Comparison of ENCODE assay signal across 10 cellular contexts in the genomic region with DNA sequence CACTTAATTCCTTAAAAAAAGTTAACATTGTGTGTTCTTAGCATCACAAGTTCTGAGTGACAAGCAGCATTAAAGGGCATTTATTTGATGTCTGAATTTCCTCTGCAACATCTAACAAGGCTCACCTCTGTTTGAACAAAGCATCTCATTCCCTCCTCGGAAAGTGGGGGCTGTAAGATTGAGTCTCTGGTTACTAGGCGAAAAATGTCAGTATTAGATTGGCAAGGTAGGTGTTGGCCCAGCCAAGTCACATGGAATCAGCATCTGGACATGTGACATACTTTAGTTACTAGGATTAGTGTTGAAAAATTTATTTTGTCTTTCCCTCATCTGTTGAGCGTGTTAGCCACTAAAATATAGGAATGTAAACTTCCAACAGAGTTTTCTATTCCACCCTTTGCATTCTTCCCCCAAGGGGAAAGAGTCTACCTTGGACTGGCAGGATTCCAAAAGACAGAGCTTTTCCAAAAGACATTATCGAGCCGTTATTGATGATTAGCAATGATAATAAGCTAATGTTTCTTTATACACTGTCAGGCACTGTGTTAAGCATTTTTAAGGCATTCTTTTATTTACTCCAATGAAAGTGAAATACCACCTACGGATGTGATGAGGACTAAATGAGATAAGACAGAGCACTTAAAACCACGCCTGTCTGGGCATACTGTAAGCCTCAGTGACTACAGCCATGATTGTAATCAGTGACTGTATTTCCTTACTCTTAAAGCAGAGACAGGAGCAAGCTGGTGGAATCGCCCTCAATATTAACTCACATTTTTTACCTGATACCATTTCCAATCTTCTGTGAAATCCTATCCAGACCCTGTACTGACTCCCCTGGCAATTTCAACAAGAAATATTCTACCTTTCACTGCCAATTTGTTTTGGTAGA.
A peak's percentile ranks its signal among the peaks of the same experiment; 100 is the strongest.
DNase-seq lines count a peak whose midpoint lies in the region; ATAC-seq and TF ChIP-seq lines count a peak whose summit lies in the region.
"Had no signal": no experiment of that assay in that cellular context is flagged by ENCODE, and none has a peak within 500 bp of the region (broad histone marks: within the 10 kb centered on the region; RNA-seq: fewer than 3 reads in every experiment).

No MANE protein-coding gene starts in this region.

- H3K79me2 ChIP-seq in OCI-LY1 (ENCODE audit: insufficient read depth, low read length) (no peaks in the 10 kb centered on the region), hepatocyte (no peaks in the 10 kb centered on the region), PC-3 (ENCODE audit: low read length) (no peaks in the 10 kb centered on the region)

- H3K9me3 ChIP-seq in BE2C (no peaks in the 10 kb centered on the region), OCI-LY1 (ENCODE audit: low read length) (no peaks in the 10 kb centered on the region), hepatocyte (ENCODE audit: low read depth) (no peaks in the 10 kb centered on the region), upper lobe of left lung (no peaks in the 10 kb centered on the region), HAP-1 (no peaks in the 10 kb centered on the region), PC-3 (ENCODE audit: low read length) (no peaks in the 10 kb centered on the region)

- TF ChIP-seq EP300 in upper lobe of left lung (IDR thresholded peaks at IDR 0.05) = no peak

- no peak for TF ChIP-seq CTCF in BE2C (IDR thresholded peaks at IDR 0.05; ENCODE audit: low read depth, low read length)
- TF ChIP-seq CTCF in OCI-LY1 (IDR thresholded peaks at IDR 0.05; ENCODE audit: low read length) = no peak
- TF ChIP-seq CTCF in hepatocyte (IDR thresholded peaks at IDR 0.05; ENCODE audit: poor library complexity) = no peak
- no peak for TF ChIP-seq CTCF in upper lobe of left lung (IDR thresholded peaks at IDR 0.05)
- no peak for TF ChIP-seq CTCF in PC-3 (conservative IDR thresholded peaks at IDR 0.05; ENCODE audit: low read depth, low read length)

- H4K20me1 ChIP-seq in OCI-LY1 (ENCODE audit: insufficient read depth, low read length) (no peaks in the 10 kb centered on the region), hepatocyte (ENCODE audit: insufficient read depth, poor library complexity, severe bottlenecking) (no peaks in the 10 kb centered on the region), PC-3 (ENCODE audit: low read length) (no peaks in the 10 kb centered on the region)
- H4K20me1 ChIP-seq: BLaER1 treated with 17β-estradiol and CSF1 and Interleukin-3, amounts not matched to agents 10 nM and 100 nM had no signal

- H3K4me2 ChIP-seq in OCI-LY1 (ENCODE audit: low read length) (peak overlapping the region; percentile 28; the same call in 1 of the 2 replicates), hepatocyte (peak overlapping the region; percentile 52), PC-3 (ENCODE audit: low read length) (no peak overlapping the region)
- H3K4me2 ChIP-seq: BLaER1 treated with 17β-estradiol and CSF1 and Interleukin-3, amounts not matched to agents 10 nM and 100 nM had no signal

- H3K9me2 ChIP-seq in OCI-LY1 (ENCODE audit: low read depth, low read length) (no peaks in the 10 kb centered on the region), hepatocyte (replicated peaks; ENCODE audit: insufficient read depth) (no peaks in the 10 kb centered on the region), PC-3 (replicated peaks; ENCODE audit: low read length) (no peaks in the 10 kb centered on the region)

- TF ChIP-seq POLR2A in upper lobe of left lung (IDR thresholded peaks at IDR 0.05) = no peak

- H3K27me3 ChIP-seq in BE2C (no peaks in the 10 kb centered on the region), OCI-LY1 (ENCODE audit: insufficient read depth, low read length) (no peaks in the 10 kb centered on the region), hepatocyte (no peaks in the 10 kb centered on the region), upper lobe of left lung (no peaks in the 10 kb centered on the region), HAP-1 (ENCODE audit: low read depth) (no peaks in the 10 kb centered on the region; the same call in 1 of the 2 replicates), PC-3 (ENCODE audit: low read length) (no peaks in the 10 kb centered on the region)
- H3K27me3 ChIP-seq: BLaER1 treated with 17β-estradiol and CSF1 and Interleukin-3, amounts not matched to agents 10 nM and 100 nM had no signal

- H3K9ac ChIP-seq in OCI-LY1 (ENCODE audit: low read length) = no peak overlapping the region
- H3K9ac ChIP-seq in PC-3 (ENCODE audit: low read length) = no peak overlapping the region
- H3K9ac ChIP-seq: BLaER1 treated with 17β-estradiol and CSF1 and Interleukin-3, amounts not matched to agents 10 nM and 100 nM had no signal

- CTCF ChIA-PET in PC-3 (lab: Charles Lee) = no interaction called here

- ATAC-seq in GM19455 (IDR thresholded peaks at IDR 0.05; ENCODE audit: unreplicated experiment) (peak; percentile 58), upper lobe of left lung (ENCODE audit: low FRiP score in 2 of 2) (no peak), PC-3 (no peak)

- peak overlapping the region; percentile 97; the same call in 1 of the 2 replicates for H2AFZ ChIP-seq in OCI-LY1 (ENCODE audit: low read length)
- peak overlapping the region; percentile 32 for H2AFZ ChIP-seq in hepatocyte
- no peak overlapping the region for H2AFZ ChIP-seq in PC-3 (ENCODE audit: low read length)

- peak overlapping the region; percentile 54 for H3K4me3 ChIP-seq in BE2C (ENCODE audit: low read depth, low read length)
- H3K4me3 ChIP-seq in OCI-LY1 (ENCODE audit: low read depth, low read length, poor library complexity, severe bottlenecking) = no peak overlapping the region
- no peak overlapping the region for H3K4me3 ChIP-seq in hepatocyte
- H3K4me3 ChIP-seq in upper lobe of left lung = peak overlapping the region in 1 of 4 donors; percentile 20
- no peak overlapping the region for H3K4me3 ChIP-seq in HAP-1
- H3K4me3 ChIP-seq in PC-3 (ENCODE audit: low read length) = no peak overlapping the region
- H3K4me3 ChIP-seq: BLaER1 treated with 17β-estradiol and CSF1 and Interleukin-3, amounts not matched to agents 10 nM and 100 nM had no signal

- peaks cover 11% of the 10 kb centered on the region for H3K4me1 ChIP-seq in BE2C
- H3K4me1 ChIP-seq in OCI-LY1 (ENCODE audit: insufficient read depth, low read length, severe bottlenecking) = no peaks in the 10 kb centered on the region
- H3K4me1 ChIP-seq in hepatocyte (ENCODE audit: insufficient read depth) = no peaks in the 10 kb centered on the region
- peaks cover 0 to 12% (median 3%) of the 10 kb centered on the region in 4 donors for H3K4me1 ChIP-seq in upper lobe of left lung
- H3K4me1 ChIP-seq in HAP-1 = no peaks in the 10 kb centered on the region
- H3K4me1 ChIP-seq in PC-3 (ENCODE audit: insufficient read depth, low read length) = peaks cover 7% of the 10 kb centered on the region; the same call in 1 of the 2 replicates

- no TSS peak for BruUV-seq in PC-3 (replicated peaks; lab: Mats Ljungman, UMichigan)

- in situ Hi-C loops in HAP-1 (cut with MboI; ENCODE audit: low sequenced_read_pairs) = no loop called here

- H3F3A ChIP-seq in OCI-LY1 (ENCODE audit: insufficient read depth, low read length) = no peaks in the 10 kb centered on the region
- no peaks in the 10 kb centered on the region for H3F3A ChIP-seq in PC-3 (ENCODE audit: low read length, unreplicated experiment)

- POLR2A ChIA-PET in PC-3 (lab: Charles Lee; ENCODE audit: unreplicated experiment) = no interaction called here

- 61% methylated on average over 8 of the region's 8 CpGs for WGBS in hepatocyte (ENCODE audit: low lambda C conversion rate, missing lambda C conversion rate)
- 62 to 65% methylated on average over 8 of the region's 8 CpGs for WGBS in upper lobe of left lung, 2 donors

- DNase-seq in BE2C = peak; percentile 48
- DNase-seq in hepatocyte (ENCODE audit: low spot score) = no peak
- DNase-seq in upper lobe of left lung = no peak
- DNase-seq in HAP-1 (ENCODE audit: low spot score in 2 of 2) = no peak
- no peak for DNase-seq in cortex of kidney (lab: John Stamatoyannopoulos, UW)
- DNase-seq in PC-3 = no peak
- DNase-seq: NCI-H1092 had no signal

- no peaks in the 10 kb centered on the region for H3K36me3 ChIP-seq in BE2C
- no peaks in the 10 kb centered on the region for H3K36me3 ChIP-seq in OCI-LY1 (ENCODE audit: insufficient read depth, low read length)
- no peaks in the 10 kb centered on the region for H3K36me3 ChIP-seq in hepatocyte (replicated peaks; ENCODE audit: insufficient read depth, low read depth)
- H3K36me3 ChIP-seq in upper lobe of left lung = no peaks in the 10 kb centered on the region
- no peaks in the 10 kb centered on the region for H3K36me3 ChIP-seq in HAP-1 (replicated peaks)
- H3K36me3 ChIP-seq in PC-3 (ENCODE audit: low read depth, low read length) = no peaks in the 10 kb centered on the region

- intact Hi-C loops in PC-3 (cut with micrococcal nuclease) = no loop called here

- H3K27ac ChIP-seq in OCI-LY1 (ENCODE audit: low read depth, low read length, poor library complexity, severe bottlenecking) (no peak overlapping the region), hepatocyte (peak overlapping the region; percentile 59), upper lobe of left lung (no peak overlapping the region), PC-3 (ENCODE audit: low read length) (no peak overlapping the region)
- H3K27ac ChIP-seq: BLaER1 treated with 17β-estradiol and CSF1 and Interleukin-3, amounts not matched to agents 10 nM and 100 nM had no signal
